ENCODE assay signal across 8 cellular contexts in the genomic region with DNA sequence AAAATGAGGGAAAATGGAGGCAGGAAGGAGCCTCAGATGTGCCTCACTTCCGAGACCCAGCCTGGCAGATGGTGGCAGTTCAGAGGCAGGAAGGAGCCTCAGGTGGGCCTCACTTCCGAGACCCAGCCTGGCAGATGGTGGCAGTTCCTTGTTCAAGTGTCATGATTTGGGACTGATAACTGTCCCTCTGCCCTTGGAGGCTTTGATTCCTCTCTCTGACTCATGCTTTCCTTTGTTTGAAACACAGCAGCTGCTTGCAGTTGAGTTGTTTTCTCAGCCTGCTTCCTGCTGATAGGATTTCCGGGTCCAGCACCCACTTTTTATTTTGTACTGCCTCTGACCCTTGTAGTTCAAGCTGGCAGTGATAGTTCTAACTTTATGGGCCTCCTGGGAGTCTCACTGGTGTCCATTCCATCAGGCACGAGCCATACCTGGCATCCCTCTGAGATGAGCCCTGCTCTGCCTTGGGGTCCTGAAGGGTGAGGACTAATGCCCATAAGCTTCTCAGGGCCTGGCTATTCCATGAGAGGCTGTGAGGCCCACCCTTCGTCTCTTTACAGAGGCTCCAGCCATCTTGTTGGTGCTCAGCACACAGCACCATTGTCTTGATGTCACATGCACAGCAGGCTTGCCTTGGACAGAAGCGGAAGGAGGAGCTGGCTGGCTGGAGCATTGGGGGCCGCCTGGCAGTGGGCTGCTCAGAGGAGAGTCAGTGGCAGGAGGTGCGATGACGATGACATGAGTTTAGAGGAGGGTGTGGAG. TPM values are rescaled to one million over a fixed set of nuclear protein-coding genes. Genes with fewer than 3 reads are reported as not detected.
DNase-seq lines count a peak whose midpoint lies in the region; ATAC-seq and TF ChIP-seq lines count a peak whose summit lies in the region.

No MANE protein-coding gene starts in this region.

- H3K9me3 ChIP-seq in CD4-positive, alpha-beta memory T cell (ENCODE audit: control insufficient read depth in 1 of 2, low read length in 2 of 2) = no peaks in the 10 kb centered on the region
- H3K9me3 ChIP-seq in muscle layer of duodenum (ENCODE audit: control insufficient read depth in 1 of 2, low read length in 2 of 2) = no peaks in the 10 kb centered on the region

- no peaks in the 10 kb centered on the region for H3K27me3 ChIP-seq in CD4-positive, alpha-beta memory T cell (ENCODE audit: insufficient read depth, low read length)
- H3K27me3 ChIP-seq in muscle layer of duodenum (ENCODE audit: low read depth, low read length) = no peaks in the 10 kb centered on the region

- H3K27ac ChIP-seq in CD4-positive, alpha-beta memory T cell (ENCODE audit: low read depth, low read length) = no peak overlapping the region
- H3K27ac ChIP-seq in coronary artery (no peak overlapping the region), muscle layer of duodenum (ENCODE audit: low read length) (peak overlapping the region; percentile 65)

- POLR2A ChIA-PET in CD4-positive, alpha-beta memory T cell (lab: Charles Lee; ENCODE audit: partially characterized antibody) = no interaction called here

- no peaks in the 10 kb centered on the region for H3K36me3 ChIP-seq in CD4-positive, alpha-beta memory T cell (ENCODE audit: insufficient read depth, low read length)
- H3K36me3 ChIP-seq in muscle layer of duodenum (ENCODE audit: control insufficient read depth in 1 of 2, insufficient read depth in 2 of 2, low read length in 2 of 2) = no peaks in the 10 kb centered on the region

- H3K4me1 ChIP-seq in CD4-positive, alpha-beta memory T cell (ENCODE audit: insufficient read depth, low read length) = peaks cover 55% of the 10 kb centered on the region
- H3K4me1 ChIP-seq in muscle layer of duodenum (ENCODE audit: control insufficient read depth in 1 of 2, insufficient read depth in 2 of 2, low read length in 2 of 2) = peaks cover 11 to 16% of the 10 kb centered on the region in 2 donors

- H3K4me1 Mint-ChIP-seq in CD4-positive, alpha-beta memory T cell = peaks cover 36 to 53% (median 46%) of the 10 kb centered on the region in 4 donors

- H3K4me3 ChIP-seq in CD4-positive, alpha-beta memory T cell (ENCODE audit: low read length in 2 of 2) = no peak overlapping the region
- H3K4me3 ChIP-seq in coronary artery = no peak overlapping the region
- H3K4me3 ChIP-seq in muscle layer of duodenum (ENCODE audit: low read depth in 1 of 2, low read length in 2 of 2) = no peak overlapping the region

- TF ChIP-seq CTCF in coronary artery (IDR thresholded peaks at IDR 0.05) = no peak

- peaks cover 0 to 2% of the 10 kb centered on the region in 2 donors for H3K27me3 Mint-ChIP-seq in CD4-positive, alpha-beta memory T cell

- intact Hi-C loops in CD4-positive, alpha-beta memory T cell (cut with micrococcal nuclease) = no loop called here

- H3K36me3 Mint-ChIP-seq in CD4-positive, alpha-beta memory T cell = peaks cover 0 to 3% of the 10 kb centered on the region in 2 donors

- CTCF ChIA-PET in CD4-positive, alpha-beta memory T cell (lab: Charles Lee; ENCODE audit: partially characterized antibody) = no interaction called here

- DNase-seq in CD4-positive, alpha-beta memory T cell = peak in 3 of 5 donors; percentile 22 to 56 (median 46)
- peak; percentile 90 for DNase-seq in LHCN-M2 (ENCODE audit: low read depth)
- DNase-seq in coronary artery (ENCODE audit: low spot score) = peak; percentile 60
- DNase-seq in epidermal melanocyte (ENCODE audit: insufficient read length, low spot score) = no peak
- DNase-seq in GOT3 (lab: John Stamatoyannopoulos, UW) = no peak

- peak overlapping the region in 5 of 7 donors; percentile 44 to 91 (median 75) for H3K27ac Mint-ChIP-seq in CD4-positive, alpha-beta memory T cell

- no peak for ATAC-seq in HG02938 (IDR thresholded peaks at IDR 0.05; ENCODE audit: unreplicated experiment)
- ATAC-seq in HG03039 (IDR thresholded peaks at IDR 0.05; ENCODE audit: unreplicated experiment) = no peak

- peak overlapping the region in 4 of 8 donors; percentile 49 to 62 (median 57) for H3K4me3 Mint-ChIP-seq in CD4-positive, alpha-beta memory T cell

- H3K9me3 Mint-ChIP-seq in CD4-positive, alpha-beta memory T cell = peaks cover 0 to 1% (median 0%) of the 10 kb centered on the region in 8 donors

RNA-seq across cellular contexts. Expression of a gene that starts 13.0 kb away (rescaled TPM):
- 10 to 100 TPM in 1 of 2 experiments, 1 to 10 TPM in 1; 9.7 to 10.6 TPM for total RNA-seq in CD4-positive, alpha-beta memory T cell
- 1 to 10 TPM in 1 of 2 donors, under 1 TPM in 1; 0.93 to 2.3 TPM for polyA plus RNA-seq in CD4-positive, alpha-beta memory T cell
- 22.1 and 24.5 TPM in 2 replicates for total RNA-seq in LHCN-M2 (2014; rRNA removed)
- polyA plus RNA-seq in LHCN-M2 (2012) = 34.2 TPM

RNA-seq across cellular contexts. Expression of a gene that starts 56.8 kb away (rescaled TPM):
- 1 to 10 TPM; 2.0 to 2.2 TPM for total RNA-seq in CD4-positive, alpha-beta memory T cell
- under 1 TPM in 1 of 2 donors, not detected in 1; 0.08 TPM for polyA plus RNA-seq in CD4-positive, alpha-beta memory T cell
- 0.06 and 0.19 TPM in 2 replicates for total RNA-seq in LHCN-M2 (2014; rRNA removed)
- 0.05 TPM for polyA plus RNA-seq in LHCN-M2 (2012)

Comparison
In these comparisons a context has a peak if more than half of its experiments do, and no peak if none do; other contexts are left out.
1. DNase-seq: peak in CD4-positive, alpha-beta memory T cell (3 of 5), LHCN-M2 (single experiment) and coronary artery (single experiment); none in epidermal melanocyte (single experiment) and GOT3 (single experiment).